ENCODE assay signal across 8 cellular contexts in genomic region chr17:60392845-60393702, GRCh38. TPM values are rescaled to one million over a fixed set of nuclear protein-coding genes. Genes with fewer than 3 reads are reported as not detected.
DNase-seq lines count a peak whose midpoint lies in the region; ATAC-seq and TF ChIP-seq lines count a peak whose summit lies in the region.

No MANE protein-coding gene starts in this region.

- intact Hi-C loops in heart left ventricle (cut with DNase I) (no loop called here), cardiac septum (cut with DNase I) (no loop called here)

- 19 to 20% (median 20%) methylated on average over 17 of the region's 17 CpGs for WGBS in heart left ventricle, 4 donors
- 22 to 23% methylated on average over 17 of the region's 17 CpGs for WGBS in tibial nerve, 2 donors

- H3K36me3 ChIP-seq in heart left ventricle (no peaks in the 10 kb centered on the region), endocrine pancreas (ENCODE audit: control insufficient read depth, insufficient read depth, low read length) (no peaks in the 10 kb centered on the region), tibial nerve (no peaks in the 10 kb centered on the region)

- ATAC-seq in heart left ventricle (no peak), GM19035 (IDR thresholded peaks at IDR 0.05; ENCODE audit: unreplicated experiment) (no peak)

- TF ChIP-seq CTCF in heart left ventricle (IDR thresholded peaks at IDR 0.05) = no peak
- TF ChIP-seq CTCF in tibial nerve (IDR thresholded peaks at IDR 0.05) = no peak

- H3K27ac ChIP-seq in heart left ventricle = peak overlapping the region; percentile 86 to 97 (median 94)
- H3K27ac ChIP-seq in tibial nerve = peak overlapping the region; percentile 91 to 99 (median 95)

- TF ChIP-seq EP300 in tibial nerve (IDR thresholded peaks at IDR 0.05) = no peak

- TF ChIP-seq POLR2A in heart left ventricle (IDR thresholded peaks at IDR 0.05) = no peak
- TF ChIP-seq POLR2A in tibial nerve (IDR thresholded peaks at IDR 0.05) = no peak

- H3K27me3 ChIP-seq in heart left ventricle (no peaks in the 10 kb centered on the region), endocrine pancreas (ENCODE audit: control insufficient read depth, insufficient read depth, low read length) (no peaks in the 10 kb centered on the region), tibial nerve (no peaks in the 10 kb centered on the region)

- H3K9ac ChIP-seq in endocrine pancreas (ENCODE audit: control insufficient read depth, insufficient read depth, low read length) = peak overlapping the region; percentile 90

- H3K4me3 ChIP-seq in heart left ventricle (peak overlapping the region; percentile 45 to 95 (median 84)), endocrine pancreas (ENCODE audit: control insufficient read depth, insufficient read depth, low read length) (peak overlapping the region; percentile 93), tibial nerve (peak overlapping the region; percentile 72 to 86 (median 78))

- DNase-seq in heart left ventricle (peak in 3 of 5 donors; percentile 30 to 38 (median 32)), cardiac septum (ENCODE audit: low spot score) (no peak), NCI-H2107 (lab: John Stamatoyannopoulos, UW) (peak; percentile 64), myocyte (ENCODE audit: low read depth) (peak; percentile 79), tibial nerve (ENCODE audit: low spot score in 2 of 2) (peak in 1 of 2 donors; percentile 40)
- DNase-seq in activated CD4-positive, alpha-beta T cell treated with anti-CD3 and anti-CD28 coated beads for 4 hours = peak; percentile 20 to 23

- peaks cover 0 to 74% (median 26%) of the 10 kb centered on the region in 12 donors for H3K4me1 ChIP-seq in heart left ventricle
- H3K4me1 ChIP-seq in endocrine pancreas (ENCODE audit: control insufficient read depth, insufficient read depth, low read length) = peaks cover 10% of the 10 kb centered on the region
- peaks cover 0 to 41% (median 22%) of the 10 kb centered on the region in 4 donors for H3K4me1 ChIP-seq in tibial nerve

- no peaks in the 10 kb centered on the region for H3K9me3 ChIP-seq in heart left ventricle
- H3K9me3 ChIP-seq in endocrine pancreas (ENCODE audit: control insufficient read depth, low read length) = no peaks in the 10 kb centered on the region
- no peaks in the 10 kb centered on the region for H3K9me3 ChIP-seq in tibial nerve

RNA-seq across cellular contexts. Expression of gene USP32, which starts 1.1 kb away (rescaled TPM):
- total RNA-seq in heart left ventricle (10 to 100 TPM; 22.0 to 50.0 (median 34.7) TPM), cardiac septum (32.1 TPM), myocyte (48.3 and 57.9 TPM in 2 replicates), tibial nerve (10 to 100 TPM; 49.6 to 64.7 (median 56.5) TPM)
- polyA plus RNA-seq in heart left ventricle = 10 to 100 TPM in 1 of 2 donors, 1 to 10 TPM in 1; 9.8 to 29.3 TPM
- polyA plus RNA-seq in myocyte (2012) = 29.9 TPM

RNA-seq across cellular contexts. Expression of gene CHCT1, which starts 29.2 kb away (rescaled TPM):
- under 1 TPM in 1 of 9 donors, not detected in 8; 0.27 TPM for total RNA-seq in heart left ventricle
- polyA plus RNA-seq in heart left ventricle = not detected
- total RNA-seq in cardiac septum = not detected
- not detected in 2 replicates for total RNA-seq in myocyte
- not detected for polyA plus RNA-seq in myocyte (2012)
- not detected for total RNA-seq in tibial nerve
